In the genomic region with DNA sequence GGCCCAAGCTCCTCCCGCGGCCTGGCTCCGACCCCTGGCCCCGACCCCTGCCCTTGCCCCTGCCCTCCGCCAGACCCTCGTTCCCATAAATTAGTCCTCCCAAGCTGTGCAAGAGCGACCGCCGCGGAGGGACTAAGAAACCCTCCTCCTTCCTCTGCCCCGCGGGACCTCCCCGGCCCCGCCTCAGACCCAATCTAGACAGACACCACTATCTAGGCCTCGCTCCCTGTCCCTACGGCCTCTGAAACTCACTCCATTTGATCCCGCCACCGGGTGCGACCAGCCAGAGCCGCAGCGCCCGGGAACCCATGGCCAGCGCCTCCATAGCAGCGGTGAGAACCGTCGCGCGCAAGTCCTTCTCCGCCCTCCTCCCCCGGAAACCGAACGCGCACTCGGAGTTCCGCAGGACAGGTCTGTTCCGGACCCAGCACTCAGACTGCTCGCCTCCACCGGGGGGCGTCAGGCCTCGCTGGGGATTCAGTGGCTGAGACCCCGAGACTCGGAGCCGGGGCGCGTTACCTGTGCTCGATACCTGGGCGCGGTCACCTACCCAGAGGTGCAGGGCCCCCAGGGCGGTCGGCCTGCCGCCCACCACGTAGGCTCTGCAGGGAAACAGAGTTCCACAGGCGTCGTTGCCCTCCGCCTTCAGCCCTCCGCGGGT, we compare ENCODE assay signal across 8 cellular contexts. TPM values are rescaled to one million over a fixed set of nuclear protein-coding genes. Genes with fewer than 3 reads are reported as not detected.
DNase-seq lines count a peak whose midpoint lies in the region; ATAC-seq, FAIRE-seq and TF ChIP-seq lines count a peak whose summit lies in the region.

Gene MRPL39, minus strand, starts transcription at position 331 of the 661 bp plus-strand sequence. Its CDS starts 6 bp downstream, at position 325.

- peak; percentile 87 for FAIRE-seq in GM19239 (lab: Jason Lieb, UNC)

- H3K4me3 ChIP-seq in BJ (ENCODE audit: low read depth, low read length) (peak within 1 kb of the TSS; percentile 78), coronary artery (peak within 1 kb of the TSS; percentile 81)

- TF ChIP-seq CTCF in BJ (IDR thresholded peaks at IDR 0.05; ENCODE audit: insufficient read depth, low read depth, low read length) (peak; percentile 85), coronary artery (IDR thresholded peaks at IDR 0.05) (no peak)

- CTCF ChIA-PET in BJ (lab: Yijun Ruan, JAX) = interaction anchor here (0.5 to 3.4 kb wide), 22 partner anchors 9 to 1124 kb away, joined by 3 to 40 read pairs (median 4); partner anchors contain the start of genes ATP5PF and GABPA

- ATAC-seq in HG03457 (IDR thresholded peaks at IDR 0.05; ENCODE audit: unreplicated experiment) = peak; percentile 94

- peak within 1 kb of the TSS; percentile 85 to 88 for H3K27ac ChIP-seq in coronary artery

- POLR2A ChIA-PET in BJ (lab: Charles Lee) = no interaction called here

- H3K27me3 ChIP-seq in BJ (ENCODE audit: control insufficient read depth, insufficient read depth, low read length) = no peaks in the 10 kb centered on the region

- H3K36me3 ChIP-seq in BJ (ENCODE audit: control insufficient read depth, insufficient read depth, low read length) = peaks cover 5% of the 10 kb centered on the region

- DNase-seq in BJ (ENCODE audit: low read depth) (peak; percentile 17), GM19239 (ENCODE audit: insufficient read length, low spot score) (peak; percentile 83), NCI-H524 (lab: John Stamatoyannopoulos, UW) (peak; percentile 78 to 89), coronary artery (ENCODE audit: low spot score) (peak; percentile 86), left kidney (ENCODE audit: low read depth, low spot score) (peak; percentile 98)
- DNase-seq in activated CD4-positive, alpha-beta T cell treated with anti-CD3 and anti-CD28 coated beads for 48 hours = peak; percentile 93
- peak; percentile 90 for DNase-seq in stimulated activated CD4-positive, alpha-beta T cell treated with anti-CD3 and anti-CD28 coated beads, Interleukin-2, amount 100 ng/mL, for 24 hours

RNA-seq across cellular contexts. Expression of gene MRPL39, which starts in this region (rescaled TPM):
- polyA plus RNA-seq in BJ (2011; rRNA removed) = 11.6 and 26.4 TPM in 2 replicates
- 6.2 and 6.7 TPM in 2 replicates for polyA minus RNA-seq in BJ (2011; rRNA and poly(A)+ RNA removed)

Comparison
In these comparisons a context has a peak if more than half of its experiments do, and no peak if none do; other contexts are left out.
1. Peak in every context shown above with its lines: DNase-seq, ATAC-seq, H3K4me3 ChIP-seq and H3K27ac ChIP-seq.
2. DNase-seq: peak in every context shown above with its lines; median percentile 98 in left kidney; 93 in activated CD4-positive, alpha-beta T cell treated with anti-CD3 and anti-CD28 coated beads for 48 hours; 90 in stimulated activated CD4-positive, alpha-beta T cell treated with anti-CD3 and anti-CD28 coated beads, Interleukin-2, amount 100 ng/mL, for 24 hours; 86 in coronary artery; 84 in NCI-H524; 83 in GM19239; 17 in BJ.